In the genomic region with DNA sequence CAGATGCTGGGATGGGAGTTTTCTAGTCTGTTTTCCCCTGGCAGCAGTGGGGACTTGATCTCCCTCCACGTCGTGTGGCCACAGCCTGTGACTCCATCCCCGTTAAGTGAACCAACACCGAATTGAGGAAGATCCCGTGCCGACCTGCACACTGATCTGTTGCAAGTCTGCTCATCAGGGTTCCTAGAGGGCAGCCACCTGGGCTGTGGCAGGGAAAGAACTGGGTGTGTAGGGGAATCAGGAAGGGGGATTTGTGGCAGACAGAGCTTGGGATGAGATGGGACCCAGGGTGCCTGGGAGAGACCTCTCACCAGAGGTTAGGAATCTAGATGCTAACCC, we compare ENCODE assay signal across 13 cellular contexts. TPM values are rescaled to one million over a fixed set of nuclear protein-coding genes. Genes with fewer than 3 reads are reported as not detected.
DNase-seq lines count a peak whose midpoint lies in the region; ATAC-seq and TF ChIP-seq lines count a peak whose summit lies in the region.
"Had no signal": no experiment of that assay in that cellular context is flagged by ENCODE, and none has a peak within 500 bp of the region (broad histone marks: within the 10 kb centered on the region; RNA-seq: fewer than 3 reads in every experiment).

No MANE protein-coding gene starts in this region.

- ATAC-seq in activated T-cell treated with anti-CD3 and anti-CD28 coated beads, Interleukin-2, amount 50 U/mL, for 4 hours = no peak
- ATAC-seq in HG03442 (IDR thresholded peaks at IDR 0.05; ENCODE audit: unreplicated experiment) = peak; percentile 19
- ATAC-seq in activated T-helper 17 cell treated with anti-CD3 and anti-CD28 coated beads, Interleukin-2, amount 50 U/mL, for 72 hours (replicated peaks) = no peak
- peak; percentile 5 for ATAC-seq in stimulated activated memory B cell treated with anti-CD40 and anti-IgM and Interleukin-4, amounts not matched to agents 10 μg/mL and 1 μg/mL and 100 μg/mL, for 72 hours
- no peak for ATAC-seq in esophagus mucosa
- ATAC-seq in gastrocnemius medialis = no peak

- H3K27me3 ChIP-seq in gastrocnemius medialis = peaks cover 27 to 47% (median 37%) of the 10 kb centered on the region in 3 donors

- no peak for TF ChIP-seq CTCF in gastrocnemius medialis (IDR thresholded peaks at IDR 0.05 in 4 of 5, conservative IDR thresholded peaks at IDR 0.05 in 1 of 5)

- H3K27ac Mint-ChIP-seq in activated T-helper 17 cell treated with anti-CD3 and anti-CD28 coated beads, Interleukin-2, amount 50 U/mL, for 72 hours = peak overlapping the region; percentile 40
- peak overlapping the region; percentile 18 for H3K27ac Mint-ChIP-seq in stimulated activated memory B cell treated with anti-CD40 and anti-IgM and Interleukin-4, amounts not matched to agents 10 μg/mL and 1 μg/mL and 100 μg/mL, for 72 hours

- peaks cover 30% of the 10 kb centered on the region for H3K4me1 Mint-ChIP-seq in activated T-cell treated with anti-CD3 and anti-CD28 coated beads, Interleukin-2, amount 50 U/mL, for 4 hours (ENCODE audit: low read depth)
- H3K4me1 Mint-ChIP-seq in activated T-helper 17 cell treated with anti-CD3 and anti-CD28 coated beads, Interleukin-2, amount 50 U/mL, for 72 hours = peaks cover 17% of the 10 kb centered on the region
- peaks cover 47% of the 10 kb centered on the region for H3K4me1 Mint-ChIP-seq in stimulated activated memory B cell treated with anti-CD40 and anti-IgM and Interleukin-4, amounts not matched to agents 10 μg/mL and 1 μg/mL and 100 μg/mL, for 72 hours

- no peak overlapping the region for H3K27ac ChIP-seq in gastrocnemius medialis
- H3K27ac ChIP-seq: parathyroid adenoma had no signal

- no peak for DNase-seq in activated T-cell treated with anti-CD3 and anti-CD28 coated beads, Interleukin-2, amount 50 U/mL, for 4 hours
- no peak for DNase-seq in activated T-cell treated with anti-CD3 and anti-CD28 coated beads, Interleukin-2, amount 50 U/mL, for 1 hour
- DNase-seq in SW 1271 (lab: John Stamatoyannopoulos, UW) (no peak), gastrocnemius medialis (no peak)
- DNase-seq: KBM-7, NCI-H1436 had no signal

- no peak for TF ChIP-seq POLR2A in gastrocnemius medialis (IDR thresholded peaks at IDR 0.05)

- peaks cover 33% of the 10 kb centered on the region for H3K27me3 Mint-ChIP-seq in activated T-cell treated with anti-CD3 and anti-CD28 coated beads, Interleukin-2, amount 50 U/mL, for 4 hours (ENCODE audit: low read depth)
- peaks cover 42% of the 10 kb centered on the region for H3K27me3 Mint-ChIP-seq in activated T-helper 17 cell treated with anti-CD3 and anti-CD28 coated beads, Interleukin-2, amount 50 U/mL, for 72 hours
- H3K27me3 Mint-ChIP-seq in stimulated activated memory B cell treated with anti-CD40 and anti-IgM and Interleukin-4, amounts not matched to agents 10 μg/mL and 1 μg/mL and 100 μg/mL, for 72 hours = peaks cover 34% of the 10 kb centered on the region

- no peaks in the 10 kb centered on the region for H3K9me3 ChIP-seq in gastrocnemius medialis

- no peaks in the 10 kb centered on the region for H3K36me3 Mint-ChIP-seq in activated T-cell treated with anti-CD3 and anti-CD28 coated beads, Interleukin-2, amount 50 U/mL, for 4 hours (ENCODE audit: insufficient read depth)
- no peaks in the 10 kb centered on the region for H3K36me3 Mint-ChIP-seq in activated T-helper 17 cell treated with anti-CD3 and anti-CD28 coated beads, Interleukin-2, amount 50 U/mL, for 72 hours (ENCODE audit: low read depth)
- no peaks in the 10 kb centered on the region for H3K36me3 Mint-ChIP-seq in stimulated activated memory B cell treated with anti-CD40 and anti-IgM and Interleukin-4, amounts not matched to agents 10 μg/mL and 1 μg/mL and 100 μg/mL, for 72 hours

- in situ Hi-C loops in gastrocnemius medialis (cut with MboI; ENCODE audit: low sequenced_read_pairs in 4 of 4) = loop anchor here in 2 of 4 donors (10.0 kb wide), 2 partner anchors 86 to 126 kb away; a partner anchor contains a TSS

- H3K4me1 ChIP-seq in gastrocnemius medialis = no peaks in the 10 kb centered on the region

- peak overlapping the region; percentile 2 for H3K4me3 Mint-ChIP-seq in activated T-cell treated with anti-CD3 and anti-CD28 coated beads, Interleukin-2, amount 50 U/mL, for 4 hours
- peak overlapping the region; percentile 25 for H3K4me3 Mint-ChIP-seq in activated T-helper 17 cell treated with anti-CD3 and anti-CD28 coated beads, Interleukin-2, amount 50 U/mL, for 72 hours
- H3K4me3 Mint-ChIP-seq in stimulated activated memory B cell treated with anti-CD40 and anti-IgM and Interleukin-4, amounts not matched to agents 10 μg/mL and 1 μg/mL and 100 μg/mL, for 72 hours = peak overlapping the region; percentile 13

- no peaks in the 10 kb centered on the region for H3K9me3 Mint-ChIP-seq in activated T-cell treated with anti-CD3 and anti-CD28 coated beads, Interleukin-2, amount 50 U/mL, for 4 hours
- no peaks in the 10 kb centered on the region for H3K9me3 Mint-ChIP-seq in activated T-helper 17 cell treated with anti-CD3 and anti-CD28 coated beads, Interleukin-2, amount 50 U/mL, for 72 hours
- peaks cover 4% of the 10 kb centered on the region for H3K9me3 Mint-ChIP-seq in stimulated activated memory B cell treated with anti-CD40 and anti-IgM and Interleukin-4, amounts not matched to agents 10 μg/mL and 1 μg/mL and 100 μg/mL, for 72 hours

- intact Hi-C loops in gastrocnemius medialis (cut with DNase I; ENCODE audit: low total_unique reads) = loop anchor here (10.0 kb wide), 1 partner anchor 126 kb away; a partner anchor contains a TSS

- no peaks in the 10 kb centered on the region for H3K36me3 ChIP-seq in gastrocnemius medialis

- no peak overlapping the region for H3K4me3 ChIP-seq in gastrocnemius medialis
- H3K4me3 ChIP-seq: smooth muscle cell had no signal

RNA-seq across cellular contexts. Expression of a gene that starts 23.2 kb away (rescaled TPM):
- total RNA-seq in activated T-cell treated with anti-CD3 and anti-CD28 coated beads, Interleukin-2, amount 50 U/mL, for 4 hours = 1 to 10 TPM in 1 of 3 donors, under 1 TPM in 2; 0.76 to 1.9 (median 0.95) TPM
- 1 to 10 TPM in 1 of 2 donors, under 1 TPM in 1; 0.91 to 3.0 TPM for total RNA-seq in activated T-helper 17 cell treated with anti-CD3 and anti-CD28 coated beads, Interleukin-2, amount 50 U/mL, for 72 hours
- total RNA-seq in esophagus mucosa (3.5 TPM), gastrocnemius medialis (1 to 10 TPM; 1.2 to 4.6 (median 1.5) TPM)

RNA-seq across cellular contexts. Expression of a gene that starts 25.4 kb away (rescaled TPM):
- total RNA-seq in activated T-cell treated with anti-CD3 and anti-CD28 coated beads, Interleukin-2, amount 50 U/mL, for 4 hours = under 1 TPM in 2 of 3 donors, not detected in 1; 0.11 to 0.13 TPM
- under 1 TPM; 0.61 to 0.95 TPM for total RNA-seq in activated T-helper 17 cell treated with anti-CD3 and anti-CD28 coated beads, Interleukin-2, amount 50 U/mL, for 72 hours
- total RNA-seq in esophagus mucosa (2.1 TPM), gastrocnemius medialis (not detected)

RNA-seq across cellular contexts. Expression of a gene that starts 59.4 kb away (rescaled TPM):
- under 1 TPM in 1 of 3 donors, not detected in 2; 0.74 TPM for total RNA-seq in activated T-cell treated with anti-CD3 and anti-CD28 coated beads, Interleukin-2, amount 50 U/mL, for 4 hours
- 1 to 10 TPM in 1 of 2 donors, under 1 TPM in 1; 0.61 to 1.1 TPM for total RNA-seq in activated T-helper 17 cell treated with anti-CD3 and anti-CD28 coated beads, Interleukin-2, amount 50 U/mL, for 72 hours
- total RNA-seq in esophagus mucosa (6.1 TPM), gastrocnemius medialis (not detected)
- total RNA-seq: T-helper 2 cell treated with Interferon-gamma antibody and Interleukin-4, amounts not matched to agents 100 ng/mL and 5 ng/mL, for 36 hours had no signal

Comparison
In these comparisons a context has a peak if more than half of its experiments do, and no peak if none do; other contexts are left out.
1. ATAC-seq: peak in HG03442 (single experiment) and stimulated activated memory B cell treated with anti-CD40 and anti-IgM and Interleukin-4, amounts not matched to agents 10 μg/mL and 1 μg/mL and 100 μg/mL, for 72 hours (single experiment); none in activated T-cell treated with anti-CD3 and anti-CD28 coated beads, Interleukin-2, amount 50 U/mL, for 4 hours (0 of 2), activated T-helper 17 cell treated with anti-CD3 and anti-CD28 coated beads, Interleukin-2, amount 50 U/mL, for 72 hours (single experiment), esophagus mucosa (single experiment) and gastrocnemius medialis (0 of 2).
2. Peak in every context shown above with its lines, with median percentiles within 50 percentile points of each other: H3K4me3 Mint-ChIP-seq.